Comparison of ENCODE assay signal across 8 cellular contexts in genomic region chr17:80264048-80264792, GRCh38. TPM values are rescaled to one million over a fixed set of nuclear protein-coding genes. Genes with fewer than 3 reads are reported as not detected.
DNase-seq lines count a peak whose midpoint lies in the region; ATAC-seq, FAIRE-seq and TF ChIP-seq lines count a peak whose summit lies in the region.

No MANE protein-coding gene starts in this region.

- peak overlapping the region; percentile 5 for H3K9ac ChIP-seq in astrocyte (ENCODE audit: low read length)

- H4K20me1 ChIP-seq in OCI-LY7 (ENCODE audit: insufficient read depth, low read length) (no peaks in the 10 kb centered on the region), astrocyte (ENCODE audit: insufficient read depth, low read length) (peaks cover 26% of the 10 kb centered on the region), osteoblast (ENCODE audit: insufficient read depth, low read length) (peaks cover 9% of the 10 kb centered on the region)

- no peak for TF ChIP-seq CTCF in OCI-LY7 (conservative IDR thresholded peaks at IDR 0.05; ENCODE audit: low read length)
- TF ChIP-seq CTCF in astrocyte (IDR thresholded peaks at IDR 0.05; ENCODE audit: insufficient read depth, low read depth, low read length): no peak
- TF ChIP-seq CTCF in osteoblast (IDR thresholded peaks at IDR 0.05; ENCODE audit: extremely low read depth, low read depth, low read length): no peak

- H3K4me1 ChIP-seq in OCI-LY7 (ENCODE audit: insufficient read depth, low read length, poor library complexity, severe bottlenecking): peaks cover 43% of the 10 kb centered on the region
- H3K4me1 ChIP-seq in astrocyte (ENCODE audit: insufficient read depth, low read length): peaks cover 9% of the 10 kb centered on the region
- peaks cover 29% of the 10 kb centered on the region for H3K4me1 ChIP-seq in osteoblast (ENCODE audit: insufficient read depth, low read length)

- H3K27me3 ChIP-seq in astrocyte (ENCODE audit: insufficient read depth, low read length) (no peaks in the 10 kb centered on the region), osteoblast (ENCODE audit: insufficient read depth, low read length) (no peaks in the 10 kb centered on the region)

- ATAC-seq in GM18517 (IDR thresholded peaks at IDR 0.05; ENCODE audit: unreplicated experiment): no peak
- ATAC-seq in GM18502 (IDR thresholded peaks at IDR 0.05; ENCODE audit: poor library complexity, unreplicated experiment): no peak
- ATAC-seq in HG02870 (IDR thresholded peaks at IDR 0.05; ENCODE audit: unreplicated experiment): no peak

- H3K36me3 ChIP-seq in OCI-LY7 (ENCODE audit: insufficient read depth, low read length): no peaks in the 10 kb centered on the region
- no peaks in the 10 kb centered on the region for H3K36me3 ChIP-seq in astrocyte (ENCODE audit: insufficient read depth, low read length)
- H3K36me3 ChIP-seq in osteoblast (ENCODE audit: insufficient read depth, low read length): peaks cover 35% of the 10 kb centered on the region

- H3K79me2 ChIP-seq in OCI-LY7 (ENCODE audit: insufficient read depth, low read depth, low read length) (no peaks in the 10 kb centered on the region), astrocyte (ENCODE audit: insufficient read depth, low read length) (peaks cover 6% of the 10 kb centered on the region), osteoblast (ENCODE audit: insufficient read depth, low read length) (peaks cover 43% of the 10 kb centered on the region)

- no peaks in the 10 kb centered on the region for H3K9me3 Mint-ChIP-seq in astrocyte (ENCODE audit: unreplicated experiment)

- DNase-seq in CD1c-positive myeloid dendritic cell (ENCODE audit: extremely low spot score): peak; percentile 83
- peak; percentile 36 for DNase-seq in OCI-LY7 (ENCODE audit: low spot score)
- no peak for DNase-seq in astrocyte (ENCODE audit: low read depth)
- no peak for DNase-seq in osteoblast (ENCODE audit: insufficient read length, low spot score, missing footprints)
- no peak for DNase-seq in HT-29 (ENCODE audit: low spot score)

- intact Hi-C loops in OCI-LY7 (cut with micrococcal nuclease; ENCODE audit: unreplicated experiment): loop anchor here (5.0 kb wide), 1 partner anchor 467 kb away; the partner anchor contains the start of gene CBX8

- H3K4me3 Mint-ChIP-seq in astrocyte (ENCODE audit: unreplicated experiment): peak overlapping the region; percentile 81

- peaks cover 35% of the 10 kb centered on the region for H3K4me1 Mint-ChIP-seq in astrocyte (ENCODE audit: low read depth, unreplicated experiment)

- FAIRE-seq in astrocyte (lab: Jason Lieb, UNC): no peak

- peak overlapping the region; percentile 69 for H3K27ac Mint-ChIP-seq in astrocyte (ENCODE audit: unreplicated experiment)

- no TSS peak for BruUV-seq in OCI-LY7 (replicated peaks; lab: Mats Ljungman, UMichigan)

- CTCF ChIA-PET in OCI-LY7 (lab: Charles Lee; ENCODE audit: unreplicated experiment): no interaction called here

- H3K4me3 ChIP-seq in OCI-LY7 (ENCODE audit: low read depth, low read length, poor library complexity, severe bottlenecking) (peak overlapping the region; percentile 53), astrocyte (ENCODE audit: insufficient read depth, low read depth, low read length) (no peak overlapping the region), osteoblast (ENCODE audit: insufficient read depth, low read length) (peak overlapping the region; percentile 94)

- peaks cover 13% of the 10 kb centered on the region for H3K36me3 Mint-ChIP-seq in astrocyte (ENCODE audit: low read depth, unreplicated experiment)

- H3K9me3 ChIP-seq in OCI-LY7 (ENCODE audit: low read length) (no peaks in the 10 kb centered on the region), astrocyte (ENCODE audit: insufficient read depth, low read depth, low read length) (no peaks in the 10 kb centered on the region), osteoblast (ENCODE audit: low read depth, low read length) (no peaks in the 10 kb centered on the region)

- H3K27ac ChIP-seq in OCI-LY7 (ENCODE audit: low read depth, low read length, poor library complexity, severe bottlenecking): no peak overlapping the region
- H3K27ac ChIP-seq in astrocyte (ENCODE audit: low read depth, low read length): no peak overlapping the region
- peak overlapping the region; percentile 68 for H3K27ac ChIP-seq in osteoblast (ENCODE audit: low read depth, low read length)

- POLR2A ChIA-PET in OCI-LY7 (lab: Charles Lee): no interaction called here

- H2AFZ ChIP-seq in OCI-LY7 (ENCODE audit: low read length): no peak overlapping the region
- no peak overlapping the region for H2AFZ ChIP-seq in astrocyte (ENCODE audit: low read depth, low read length)
- no peak overlapping the region for H2AFZ ChIP-seq in osteoblast (ENCODE audit: low read length)

- H3K9me2 ChIP-seq in OCI-LY7 (ENCODE audit: insufficient read depth, low read length): no peaks in the 10 kb centered on the region

- H3K4me2 ChIP-seq in OCI-LY7 (ENCODE audit: low read length): peak overlapping the region; percentile 65
- peak overlapping the region; percentile 63 for H3K4me2 ChIP-seq in astrocyte (ENCODE audit: low read length)
- H3K4me2 ChIP-seq in osteoblast (ENCODE audit: insufficient read depth, low read length): peak overlapping the region; percentile 85

- no peaks in the 10 kb centered on the region for H3K27me3 Mint-ChIP-seq in astrocyte (ENCODE audit: low read depth, unreplicated experiment)

RNA-seq across cellular contexts. Expression of gene RNF213, which starts 3.6 kb away (rescaled TPM):
- total RNA-seq in OCI-LY7 (2014; rRNA removed; shearing (Covaris generic)): 41.9 and 58.8 TPM in 2 replicates
- total RNA-seq in OCI-LY7 (2022) (64.0 and 68.6 TPM in 2 replicates), astrocyte (120 and 129 TPM in 2 replicates), osteoblast (134 and 143 TPM in 2 replicates)
- total RNA-seq in HT-29 (2014; rRNA removed; shearing (Covaris generic)): 49.5 and 70.5 TPM in 2 replicates

RNA-seq across cellular contexts. Expression of gene SLC26A11, which starts 44.0 kb away (rescaled TPM):
- total RNA-seq in OCI-LY7 (2014; rRNA removed; shearing (Covaris generic)): 3.5 and 6.0 TPM in 2 replicates
- 2.9 and 4.1 TPM in 2 replicates for total RNA-seq in OCI-LY7 (2022)
- 15.3 and 16.1 TPM in 2 replicates for total RNA-seq in astrocyte
- 12.7 and 17.4 TPM in 2 replicates for total RNA-seq in osteoblast
- 0.94 and 2.8 TPM in 2 replicates for total RNA-seq in HT-29 (2014; rRNA removed; shearing (Covaris generic))

RNA-seq across cellular contexts. Expression of gene SGSH, which starts 44.1 kb away (rescaled TPM):
- 13.8 and 14.3 TPM in 2 replicates for total RNA-seq in OCI-LY7 (2014; rRNA removed; shearing (Covaris generic))
- total RNA-seq in OCI-LY7 (2022) (38.4 and 45.5 TPM in 2 replicates), astrocyte (24.0 and 26.0 TPM in 2 replicates), osteoblast (15.9 and 19.4 TPM in 2 replicates)
- total RNA-seq in HT-29 (2014; rRNA removed; shearing (Covaris generic)): 4.1 and 5.9 TPM in 2 replicates

Comparison
In these comparisons a context has a peak if more than half of its experiments do, and no peak if none do; other contexts are left out.
1. DNase-seq: peak in CD1c-positive myeloid dendritic cell (single experiment) and OCI-LY7 (single experiment); none in astrocyte (single experiment), osteoblast (single experiment) and HT-29 (single experiment).
2. Peak in every context shown above with its lines, with median percentiles within 50 percentile points of each other: H3K4me2 ChIP-seq.